Comparison of ENCODE assay signal across 8 cellular contexts in the genomic region with DNA sequence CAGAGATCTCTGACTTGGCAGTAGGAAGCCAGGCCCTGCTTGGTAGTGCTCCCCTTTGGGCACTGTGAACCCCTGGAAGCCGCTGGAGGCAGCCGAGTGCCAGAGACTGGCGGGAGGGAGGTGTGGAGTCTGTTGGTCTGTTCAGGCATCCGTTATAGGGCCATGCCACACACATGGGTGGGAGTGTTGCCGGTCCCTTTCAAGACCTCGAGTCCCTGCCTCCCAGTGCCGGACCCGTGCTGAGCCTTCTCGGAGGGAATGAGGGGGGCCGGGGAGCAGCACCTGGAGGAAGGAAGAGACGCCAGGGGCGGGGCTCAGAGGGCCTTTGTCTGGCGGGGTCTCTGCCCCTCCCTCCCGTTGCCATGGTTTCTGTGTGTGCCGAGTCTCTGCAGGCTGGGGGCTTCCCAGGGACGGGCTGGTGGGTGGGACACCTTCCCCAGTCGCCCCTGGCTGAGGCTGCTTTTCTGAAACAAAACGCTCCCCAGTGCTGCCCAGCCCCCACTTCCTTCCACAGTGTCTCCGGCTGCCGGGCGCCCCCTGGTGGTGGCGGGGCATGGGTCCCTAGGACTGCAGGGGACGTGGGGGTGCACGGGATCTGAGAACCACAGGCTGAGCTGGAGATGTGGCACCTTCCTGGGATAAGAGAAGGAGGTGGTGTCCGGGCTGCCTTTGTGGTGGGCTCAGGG. TPM values are rescaled to one million over a fixed set of nuclear protein-coding genes. Genes with fewer than 3 reads are reported as not detected.
A peak's percentile ranks its signal among the peaks of the same experiment; 100 is the strongest.
DNase-seq lines count a peak whose midpoint lies in the region; ATAC-seq, FAIRE-seq and TF ChIP-seq lines count a peak whose summit lies in the region.

No MANE protein-coding gene starts in this region.

- TF ChIP-seq RAD21 in K562 (CRISPR knock-in tag; conservative IDR thresholded peaks at IDR 0.05 in 1 of 2, IDR thresholded peaks at IDR 0.05 in 1 of 2), result peak; percentile 89 to 90

- no peaks in the 10 kb centered on the region for H3K9me3 ChIP-seq in K562 (replicated peaks; ENCODE audit: control insufficient read depth, insufficient read depth, low read depth, low read length)
- no peaks in the 10 kb centered on the region for H3K9me3 ChIP-seq in iPS-18c (ENCODE audit: control insufficient read depth, insufficient read depth, low read length)
- H3K9me3 ChIP-seq in skeletal muscle satellite cell (replicated peaks; ENCODE audit: low read length), result no peaks in the 10 kb centered on the region

- H3K79me2 ChIP-seq in K562 (ENCODE audit: control insufficient read depth, insufficient read depth, low read length), result peaks cover 29% of the 10 kb centered on the region

- no peaks in the 10 kb centered on the region for H4K20me1 ChIP-seq in K562 (replicated peaks; ENCODE audit: control insufficient read depth, insufficient read depth, low read length)

- CTCF ChIA-PET in K562 (lab: Yijun Ruan, JAX; ENCODE audit: low intra/inter-chr PET ratio), result interaction anchor here (0.7 to 2.7 kb wide), 5 partner anchors 19 to 54 kb away, joined by 3 to 26 read pairs (median 3); no protein-coding TSS in a partner anchor

- DNase-seq in GM12865 (ENCODE audit: low read depth) (peak; percentile 90), NCI-H128 (lab: John Stamatoyannopoulos, UW; ENCODE audit: unreplicated experiment) (peak; percentile 76), UCSD-AML1 (lab: John Stamatoyannopoulos, UW; ENCODE audit: unreplicated experiment) (peak; percentile 90), K562 (ENCODE audit: extremely low read depth in 1 of 4, low spot score in 3 of 4) (peak; percentile 73 to 89 (median 80)), A172 (ENCODE audit: low spot score) (no peak)

- WGBS in K562 (ENCODE audit: insufficient coverage, low coverage, missing lambda C conversion rate), result 0% methylated on average over 2 of the region's 25 CpGs

- in situ Hi-C loops in K562 (cut with MboI), result no loop called here

- no peak for TF ChIP-seq EP300 in K562 (IDR thresholded peaks at IDR 0.05; ENCODE audit: low read length)

- H3K4me2 ChIP-seq in K562 (ENCODE audit: insufficient read depth, low read length) (peak overlapping the region; percentile 78), skeletal muscle satellite cell (ENCODE audit: low read length) (peak overlapping the region; percentile 87)

- peaks cover 5% of the 10 kb centered on the region; the same call in 1 of the 3 replicates for H3K36me3 ChIP-seq in K562 (ENCODE audit: control insufficient read depth, insufficient read depth, low read length)
- peaks cover 19% of the 10 kb centered on the region for H3K36me3 ChIP-seq in skeletal muscle satellite cell (ENCODE audit: insufficient read depth, low read length)

- H3K9me1 ChIP-seq in K562 (ENCODE audit: control insufficient read depth, insufficient read depth, low read length), result no peaks in the 10 kb centered on the region

- peak; percentile 56 for ATAC-seq in HG02588 (IDR thresholded peaks at IDR 0.05; ENCODE audit: unreplicated experiment)
- ATAC-seq in K562, result peak; percentile 96

- H3K27me3 ChIP-seq in K562 (ENCODE audit: control insufficient read depth in 2 of 2, insufficient read depth in 2 of 2, low read length in 2 of 2) (no peaks in the 10 kb centered on the region), skeletal muscle satellite cell (ENCODE audit: control insufficient read depth, insufficient read depth, low read length) (no peaks in the 10 kb centered on the region)

- BruUV-seq in K562 (replicated peaks; lab: Mats Ljungman, UMichigan), result no TSS peak

- peak; percentile 56 for FAIRE-seq in K562 (lab: Jason Lieb, UNC)

- H2AFZ ChIP-seq in K562 (ENCODE audit: low read depth, low read length), result peak overlapping the region; percentile 89

- TF ChIP-seq POLR2A in K562 (conservative IDR thresholded peaks at IDR 0.05), result no peak

- TF ChIP-seq CTCF in GM12865 (IDR thresholded peaks at IDR 0.05; ENCODE audit: insufficient read depth, low read depth, low read length, missing control alignments) (peak; percentile 97), K562 (IDR thresholded peaks at IDR 0.05 in 2 of 3, conservative IDR thresholded peaks at IDR 0.05 in 1 of 3; ENCODE audit: insufficient read depth in 2 of 3, low read depth in 1 of 3, low read length in 3 of 3) (peak; percentile 85 to 93 (median 91))

- H3K9ac ChIP-seq in K562 (ENCODE audit: insufficient read depth in 1 of 2, low read depth in 2 of 2, low read length in 2 of 2) (peak overlapping the region; percentile 69 to 95), skeletal muscle satellite cell (ENCODE audit: low read depth, low read length) (peak overlapping the region; percentile 83)

- POLR2A ChIA-PET in K562 (lab: Yijun Ruan, JAX), result interaction anchor here (0.6 to 2.1 kb wide), 7 partner anchors 10 to 321 kb away, joined by 3 to 8 read pairs (median 4); a partner anchor contains a TSS

- peak overlapping the region; percentile 55 for H3K4me3 ChIP-seq in GM12865 (ENCODE audit: low read depth, low read length)
- peak overlapping the region; percentile 32 for H3K4me3 ChIP-seq in K562
- peak overlapping the region; percentile 38 for H3K4me3 ChIP-seq in iPS-18c (ENCODE audit: insufficient read depth, low read depth, low read length)
- peak overlapping the region; percentile 60 for H3K4me3 ChIP-seq in skeletal muscle satellite cell (ENCODE audit: low read length)

- intact Hi-C loops in K562 (cut with micrococcal nuclease), result loop anchor here (1.0 kb wide), 1 partner anchor 19 kb away; no protein-coding TSS in a partner anchor

- H3K4me1 ChIP-seq in K562 (replicated peaks in 1 of 2; ENCODE audit: control insufficient read depth in 2 of 2, insufficient read depth in 2 of 2, low read length in 2 of 2) (peaks cover 42 to 51% of the 10 kb centered on the region in 2 experiments), skeletal muscle satellite cell (ENCODE audit: control insufficient read depth, insufficient read depth, low read length) (peaks cover 86% of the 10 kb centered on the region)

- peak overlapping the region; percentile 85 for H3K27ac ChIP-seq in K562 (ENCODE audit: extremely low read depth, low read depth, low read length)

RNA-seq across cellular contexts. Expression of a gene that starts 10.0 kb away (rescaled TPM):
- 32.6 and 87.4 TPM in 2 replicates for total RNA-seq in K562 (2011; cell fraction: chromatin; rRNA removed; ENCODE audit: low replicate concordance)
- 69.2 and 80.9 TPM in 2 replicates for total RNA-seq in K562 (2011; cell fraction: nucleolus; rRNA removed)
- total RNA-seq in K562 (2011; cell fraction: nucleoplasm; rRNA removed), result 56.0 and 62.0 TPM in 2 replicates
- total RNA-seq in K562 (2014; rRNA removed) (41.0 and 53.8 TPM in 2 replicates), K562 (2014; rRNA removed; fragmentation: Illumina TruSeq; extraction: Trizol) (18.6 and 19.5 TPM in 2 replicates), K562 (2015; rRNA removed; fragmentation: Illumina TruSeq; extraction: Trizol) (41.1 and 42.7 TPM in 2 replicates), K562 (2021) (55.4 and 60.5 TPM in 2 replicates)
- polyA plus RNA-seq in K562 (2011; rRNA removed) (72.2 and 172 TPM in 2 replicates), K562 (2014; fragmentation: Illumina TruSeq; extraction: Trizol) (49.3 and 56.1 TPM in 2 replicates), K562 (2014; fragmentation: Nextera tagmentation; extraction: Ambion mirVana) (1 to 10 TPM; 1.1 to 2.5 TPM), K562 (2014; rRNA removed) (41.4 and 51.2 TPM in 2 replicates)
- 128 and 171 TPM in 2 replicates for polyA plus RNA-seq in K562 (2011; cell fraction: cytosol; rRNA removed)
- polyA plus RNA-seq in K562 (2011; cell fraction: nucleus; rRNA removed), result 49.7 and 89.7 TPM in 2 replicates
- polyA plus RNA-seq in K562 (2012), result 64.5 and 84.8 TPM in 2 replicates
- 112 and 135 TPM in 2 replicates for polyA minus RNA-seq in K562 (2011; rRNA and poly(A)+ RNA removed)
- polyA minus RNA-seq in K562 (2011; cell fraction: cytosol; rRNA and poly(A)+ RNA removed), result 34.5 and 65.7 TPM in 2 replicates
- 11.7 and 24.4 TPM in 2 replicates for polyA minus RNA-seq in K562 (2011; cell fraction: nucleus; rRNA and poly(A)+ RNA removed)
- total RNA-seq in skeletal muscle satellite cell (2012; rRNA removed), result 223 and 229 TPM in 2 replicates
- 247 and 283 TPM in 2 replicates for total RNA-seq in A172 (2014; rRNA removed; shearing (Covaris generic))

RNA-seq across cellular contexts. Expression of a gene that starts 23.0 kb away (rescaled TPM):
- 7.6 and 22.1 TPM in 2 replicates for total RNA-seq in K562 (2011; cell fraction: chromatin; rRNA removed; ENCODE audit: low replicate concordance)
- 12.1 and 17.2 TPM in 2 replicates for total RNA-seq in K562 (2011; cell fraction: nucleolus; rRNA removed)
- 4.6 and 11.0 TPM in 2 replicates for total RNA-seq in K562 (2011; cell fraction: nucleoplasm; rRNA removed)
- 0.82 and 1.1 TPM in 2 replicates for total RNA-seq in K562 (2014; rRNA removed)
- 0.13 and 0.18 TPM in 2 replicates for total RNA-seq in K562 (2014; rRNA removed; fragmentation: Illumina TruSeq; extraction: Trizol)
- total RNA-seq in K562 (2015; rRNA removed; fragmentation: Illumina TruSeq; extraction: Trizol), result 0.29 and 0.30 TPM in 2 replicates
- total RNA-seq in K562 (2021), result 1.8 and 2.2 TPM in 2 replicates
- polyA plus RNA-seq in K562 (2011; rRNA removed), result 1.3 and 2.5 TPM in 2 replicates
- polyA plus RNA-seq in K562 (2011; cell fraction: cytosol; rRNA removed), result 1.5 and 2.7 TPM in 2 replicates
- polyA plus RNA-seq in K562 (2011; cell fraction: nucleus; rRNA removed), result 31.8 and 37.3 TPM in 2 replicates
- 1.3 and 4.7 TPM in 2 replicates for polyA plus RNA-seq in K562 (2012)
- polyA plus RNA-seq in K562 (2014; fragmentation: Illumina TruSeq; extraction: Trizol), result 0.27 and 0.37 TPM in 2 replicates
- polyA plus RNA-seq in K562 (2014; fragmentation: Nextera tagmentation; extraction: Ambion mirVana), result under 1 TPM in 1 of 2 experiments, not detected in 1; 0.03 TPM
- polyA plus RNA-seq in K562 (2014; rRNA removed), result 1.7 and 2.3 TPM in 2 replicates
- 0.18 and 0.33 TPM in 2 replicates for polyA minus RNA-seq in K562 (2011; rRNA and poly(A)+ RNA removed)
- 3.0 and 5.2 TPM in 2 replicates for polyA minus RNA-seq in K562 (2011; cell fraction: cytosol; rRNA and poly(A)+ RNA removed)
- polyA minus RNA-seq in K562 (2011; cell fraction: nucleus; rRNA and poly(A)+ RNA removed), result 4.4 and 10.3 TPM in 2 replicates
- 0.51 and 1.5 TPM in 2 replicates for total RNA-seq in skeletal muscle satellite cell (2012; rRNA removed)
- total RNA-seq in A172 (2014; rRNA removed; shearing (Covaris generic)), result 22.9 and 26.3 TPM in 2 replicates

RNA-seq across cellular contexts. Expression of a gene that starts 32.9 kb away (rescaled TPM):
- total RNA-seq in K562 (2011; cell fraction: chromatin; rRNA removed; ENCODE audit: low replicate concordance), result not detected in 2 replicates
- total RNA-seq in K562 (2011; cell fraction: nucleolus; rRNA removed), result not detected in 2 replicates
- total RNA-seq in K562 (2011; cell fraction: nucleoplasm; rRNA removed), result not detected in 2 replicates
- total RNA-seq in K562 (2014; rRNA removed) (not detected in 2 replicates), K562 (2014; rRNA removed; fragmentation: Illumina TruSeq; extraction: Trizol) (not detected in 2 replicates), K562 (2015; rRNA removed; fragmentation: Illumina TruSeq; extraction: Trizol) (not detected in 2 replicates), K562 (2021) (not detected in 2 replicates)
- polyA plus RNA-seq in K562 (2011; rRNA removed) (not detected in 2 replicates), K562 (2014; fragmentation: Illumina TruSeq; extraction: Trizol) (not detected in 2 replicates), K562 (2014; fragmentation: Nextera tagmentation; extraction: Ambion mirVana) (not detected), K562 (2014; rRNA removed) (not detected in 2 replicates)
- polyA plus RNA-seq in K562 (2011; cell fraction: cytosol; rRNA removed), result not detected in 2 replicates
- polyA plus RNA-seq in K562 (2011; cell fraction: nucleus; rRNA removed), result 0.10 TPM in 1 of 2 replicates, not detected in the other
- 0.08 and 0.12 TPM in 2 replicates for polyA plus RNA-seq in K562 (2012)
- not detected in 2 replicates for polyA minus RNA-seq in K562 (2011; rRNA and poly(A)+ RNA removed)
- not detected in 2 replicates for polyA minus RNA-seq in K562 (2011; cell fraction: cytosol; rRNA and poly(A)+ RNA removed)
- not detected in 2 replicates for polyA minus RNA-seq in K562 (2011; cell fraction: nucleus; rRNA and poly(A)+ RNA removed)
- 0.87 TPM in 1 of 2 replicates, not detected in the other for total RNA-seq in skeletal muscle satellite cell (2012; rRNA removed)
- total RNA-seq in A172 (2014; rRNA removed; shearing (Covaris generic)), result not detected in 2 replicates

RNA-seq across cellular contexts. Expression of a gene that starts 40.9 kb away (rescaled TPM):
- total RNA-seq in K562 (2011; cell fraction: chromatin; rRNA removed; ENCODE audit: low replicate concordance), result 0.99 and 3.1 TPM in 2 replicates
- 1.6 and 3.8 TPM in 2 replicates for total RNA-seq in K562 (2011; cell fraction: nucleolus; rRNA removed)
- total RNA-seq in K562 (2011; cell fraction: nucleoplasm; rRNA removed), result 1.3 and 1.5 TPM in 2 replicates
- total RNA-seq in K562 (2014; rRNA removed) (0.09 TPM in 1 of 2 replicates, not detected in the other), K562 (2014; rRNA removed; fragmentation: Illumina TruSeq; extraction: Trizol) (not detected in 2 replicates), K562 (2015; rRNA removed; fragmentation: Illumina TruSeq; extraction: Trizol) (not detected in 2 replicates), K562 (2021) (0.16 and 0.27 TPM in 2 replicates)
- polyA plus RNA-seq in K562 (2011; rRNA removed) (0.38 and 0.66 TPM in 2 replicates), K562 (2014; fragmentation: Illumina TruSeq; extraction: Trizol) (not detected in 2 replicates), K562 (2014; fragmentation: Nextera tagmentation; extraction: Ambion mirVana) (not detected), K562 (2014; rRNA removed) (not detected in 2 replicates)
- 0.47 and 0.52 TPM in 2 replicates for polyA plus RNA-seq in K562 (2011; cell fraction: cytosol; rRNA removed)
- polyA plus RNA-seq in K562 (2011; cell fraction: nucleus; rRNA removed), result 2.9 and 4.2 TPM in 2 replicates
- not detected in 2 replicates for polyA plus RNA-seq in K562 (2012)
- 0.46 and 0.57 TPM in 2 replicates for polyA minus RNA-seq in K562 (2011; rRNA and poly(A)+ RNA removed)
- 0.29 and 1.1 TPM in 2 replicates for polyA minus RNA-seq in K562 (2011; cell fraction: cytosol; rRNA and poly(A)+ RNA removed)
- polyA minus RNA-seq in K562 (2011; cell fraction: nucleus; rRNA and poly(A)+ RNA removed), result 0.54 and 0.78 TPM in 2 replicates
- not detected in 2 replicates for total RNA-seq in skeletal muscle satellite cell (2012; rRNA removed)
- 0.74 TPM in 1 of 2 replicates, not detected in the other for total RNA-seq in A172 (2014; rRNA removed; shearing (Covaris generic))

RNA-seq across cellular contexts. Expression of a gene that starts 46.3 kb away (rescaled TPM):
- 134 and 435 TPM in 2 replicates for total RNA-seq in K562 (2011; cell fraction: chromatin; rRNA removed; ENCODE audit: low replicate concordance)
- 318 and 350 TPM in 2 replicates for total RNA-seq in K562 (2011; cell fraction: nucleolus; rRNA removed)
- total RNA-seq in K562 (2011; cell fraction: nucleoplasm; rRNA removed), result 152 and 197 TPM in 2 replicates
- 75.1 and 91.2 TPM in 2 replicates for total RNA-seq in K562 (2014; rRNA removed)
- 31.2 and 42.6 TPM in 2 replicates for total RNA-seq in K562 (2014; rRNA removed; fragmentation: Illumina TruSeq; extraction: Trizol)
- 54.4 and 57.2 TPM in 2 replicates for total RNA-seq in K562 (2015; rRNA removed; fragmentation: Illumina TruSeq; extraction: Trizol)
- total RNA-seq in K562 (2021), result 115 and 116 TPM in 2 replicates
- polyA plus RNA-seq in K562 (2011; rRNA removed), result 44.6 and 56.2 TPM in 2 replicates
- polyA plus RNA-seq in K562 (2011; cell fraction: cytosol; rRNA removed), result 47.8 and 103 TPM in 2 replicates
- 475 and 549 TPM in 2 replicates for polyA plus RNA-seq in K562 (2011; cell fraction: nucleus; rRNA removed)
- 69.2 and 72.6 TPM in 2 replicates for polyA plus RNA-seq in K562 (2012)
- 52.8 and 58.1 TPM in 2 replicates for polyA plus RNA-seq in K562 (2014; fragmentation: Illumina TruSeq; extraction: Trizol)
- 10 to 100 TPM; 30.5 to 41.0 TPM for polyA plus RNA-seq in K562 (2014; fragmentation: Nextera tagmentation; extraction: Ambion mirVana)
- polyA plus RNA-seq in K562 (2014; rRNA removed), result 79.9 and 91.5 TPM in 2 replicates
- polyA minus RNA-seq in K562 (2011; rRNA and poly(A)+ RNA removed), result 20.2 and 31.4 TPM in 2 replicates
- 26.1 and 29.9 TPM in 2 replicates for polyA minus RNA-seq in K562 (2011; cell fraction: cytosol; rRNA and poly(A)+ RNA removed)
- 118 and 130 TPM in 2 replicates for polyA minus RNA-seq in K562 (2011; cell fraction: nucleus; rRNA and poly(A)+ RNA removed)
- total RNA-seq in skeletal muscle satellite cell (2012; rRNA removed), result 135 and 160 TPM in 2 replicates
- total RNA-seq in A172 (2014; rRNA removed; shearing (Covaris generic)), result 120 and 129 TPM in 2 replicates
